In genomic region chr15:85414037-85414436, GRCh38 we compare ENCODE assay signal across 10 cellular contexts. TPM values are rescaled to one million over a fixed set of nuclear protein-coding genes. Genes with fewer than 3 reads are reported as not detected.
DNase-seq lines count a peak whose midpoint lies in the region; ATAC-seq and TF ChIP-seq lines count a peak whose summit lies in the region.
"Had no signal": no experiment of that assay in that cellular context is flagged by ENCODE, and none has a peak within 500 bp of the region (broad histone marks: within the 10 kb centered on the region; RNA-seq: fewer than 3 reads in every experiment).

No MANE protein-coding gene starts in this region.

- no peak for ATAC-seq in naive B cell (ENCODE audit: low read depth in 2 of 2)
- no peak for ATAC-seq in GM18873 (IDR thresholded peaks at IDR 0.05; ENCODE audit: low FRiP score, unreplicated experiment)

- no peak for DNase-seq in adipocyte (ENCODE audit: low read depth)
- DNase-seq in naive B cell = no peak
- DNase-seq in dedifferentiated amniotic fluid mesenchymal stem cell (ENCODE audit: extremely low spot score) = no peak
- no peak for DNase-seq in NCI-H187 treated with DMSO at 0.1 percent for 48 hours (lab: John Stamatoyannopoulos, UW)
- no peak for DNase-seq in NCI-H2227 treated with DMSO at 0.1 percent for 48 hours (lab: John Stamatoyannopoulos, UW)
- DNase-seq: DMS79 treated with DMSO at 0.1 percent for 48 hours had no signal

- H3K9me3 ChIP-seq in BLaER1 treated with 17β-estradiol and CSF1 and Interleukin-3, amounts not matched to agents 10 nM and 100 nM (replicated peaks in 1 of 11) = peaks cover 0 to 38% (median 24%) of the 10 kb centered on the region in 11 experiments; a peak in 17 of 22 replicates
- H3K9me3 ChIP-seq in HEK293 (ENCODE audit: control insufficient read depth, insufficient read depth, low read depth, low read length) (no peaks in the 10 kb centered on the region), adipocyte (ENCODE audit: control insufficient read depth, low read length) (no peaks in the 10 kb centered on the region)

- H4K20me1 ChIP-seq in BLaER1 treated with 17β-estradiol and CSF1 and Interleukin-3, amounts not matched to agents 10 nM and 100 nM = peaks cover 0 to 10% (median 0%) of the 10 kb centered on the region in 11 experiments; a peak in 6 of 22 replicates

- H3K4me2 ChIP-seq in BLaER1 treated with 17β-estradiol and CSF1 and Interleukin-3, amounts not matched to agents 10 nM and 100 nM = peak overlapping the region in 10 of 11 experiments; percentile 42 to 85 (median 61); a peak in 17 of 22 replicates

- POLR2A ChIA-PET in HEK293 (lab: Yijun Ruan, JAX) = interaction anchor here (1.3 to 3.7 kb wide), 3 partner anchors 10 to 117 kb away, joined by 3 to 25 read pairs (median 4); partner anchors contain the start of gene AKAP13

- no peaks in the 10 kb centered on the region for H3K27me3 ChIP-seq in BLaER1 treated with 17β-estradiol and CSF1 and Interleukin-3, amounts not matched to agents 10 nM and 100 nM
- no peaks in the 10 kb centered on the region for H3K27me3 ChIP-seq in adipocyte (replicated peaks; ENCODE audit: control insufficient read depth, insufficient read depth, low read length)

- peaks cover 48 to 79% (median 57%) of the 10 kb centered on the region in 3 donors for H3K4me1 Mint-ChIP-seq in naive B cell

- CTCF ChIA-PET in HEK293 (lab: Yijun Ruan, JAX) = interaction anchor here (0.6 to 11.2 kb wide), 20 partner anchors 9 to 379 kb away, joined by 3 to 117 read pairs (median 6); no protein-coding TSS in a partner anchor

- peak overlapping the region in 5 of 6 donors; percentile 76 to 97 (median 84) for H3K27ac Mint-ChIP-seq in naive B cell

- peaks cover 0 to 11% of the 10 kb centered on the region in 2 donors for H3K36me3 Mint-ChIP-seq in naive B cell

- H3K9ac ChIP-seq in BLaER1 treated with 17β-estradiol and CSF1 and Interleukin-3, amounts not matched to agents 10 nM and 100 nM = peak overlapping the region in 2 of 11 experiments; percentile 33 to 43; a peak in 3 of 22 replicates
- H3K9ac ChIP-seq in adipocyte (ENCODE audit: low read length) = peak overlapping the region; percentile 9

- no peaks in the 10 kb centered on the region for H3K9me3 Mint-ChIP-seq in naive B cell

- peaks cover 16 to 37% (median 28%) of the 10 kb centered on the region in 10 experiments for H3K4me1 ChIP-seq in BLaER1 treated with 17β-estradiol and CSF1 and Interleukin-3, amounts not matched to agents 10 nM and 100 nM
- peaks cover 30% of the 10 kb centered on the region for H3K4me1 ChIP-seq in HEK293 (ENCODE audit: control insufficient read depth, insufficient read depth, low read length)
- H3K4me1 ChIP-seq in adipocyte (ENCODE audit: control insufficient read depth, insufficient read depth, low read length) = peaks cover 35% of the 10 kb centered on the region

- H3K27me3 Mint-ChIP-seq in naive B cell = no peaks in the 10 kb centered on the region
- H3K27me3 Mint-ChIP-seq: progenitor cell of endocrine pancreas had no signal

- no peak overlapping the region for H3K4me3 ChIP-seq in BLaER1 treated with 17β-estradiol and CSF1 and Interleukin-3, amounts not matched to agents 10 nM and 100 nM
- H3K4me3 ChIP-seq in HEK293 (ENCODE audit: low read depth, low read length) = no peak overlapping the region
- no peak overlapping the region for H3K4me3 ChIP-seq in adipocyte (ENCODE audit: low read length)

- peak overlapping the region in 5 of 11 experiments; percentile 20 to 46 (median 24); a peak in 4 of 22 replicates for H3K27ac ChIP-seq in BLaER1 treated with 17β-estradiol and CSF1 and Interleukin-3, amounts not matched to agents 10 nM and 100 nM
- H3K27ac ChIP-seq in HEK293 (ENCODE audit: extremely low read depth, low read depth, low read length) = no peak overlapping the region

- no peak for TF ChIP-seq CTCF in HEK293 (tag by site-specific recombination; IDR thresholded peaks at IDR 0.05)

- peaks cover 0 to 21% (median 0%) of the 10 kb centered on the region in 11 experiments; a peak in 5 of 22 replicates for H3K36me3 ChIP-seq in BLaER1 treated with 17β-estradiol and CSF1 and Interleukin-3, amounts not matched to agents 10 nM and 100 nM
- H3K36me3 ChIP-seq in HEK293 (ENCODE audit: control insufficient read depth in 2 of 2, insufficient read depth in 1 of 2, low read length in 2 of 2) = no peaks in the 10 kb centered on the region
- no peaks in the 10 kb centered on the region for H3K36me3 ChIP-seq in adipocyte (ENCODE audit: control insufficient read depth, insufficient read depth, low read length, severe bottlenecking)

- H3K4me3 Mint-ChIP-seq in naive B cell = peak overlapping the region in 5 of 8 donors; percentile 11 to 57 (median 52)

TF ChIP-seq in HEK293, 187 proteins besides CTCF, POLR2A, EP300 and RAD21:
- TF ChIP-seq ZNF133 (tag by site-specific recombination; IDR thresholded peaks at IDR 0.05) (peak; percentile 58; the same call in 1 of the 2 replicates), ZFHX2 (tag by site-specific recombination; conservative IDR thresholded peaks at IDR 0.05) (no peak)
TF ChIP-seq in HEK293: peak in this region for 1.

RNA-seq across cellular contexts. Expression of gene AKAP13, which starts 33.6 kb away (rescaled TPM):
- 100 to 1,000 TPM in 4 of 6 donors, 10 to 100 TPM in 2; 63.4 to 185 (median 122) TPM for polyA plus RNA-seq in naive B cell (ENCODE audit: low read depth in 6 of 6)
